ENCODE assay signal across 2 cellular contexts in the genomic region with DNA sequence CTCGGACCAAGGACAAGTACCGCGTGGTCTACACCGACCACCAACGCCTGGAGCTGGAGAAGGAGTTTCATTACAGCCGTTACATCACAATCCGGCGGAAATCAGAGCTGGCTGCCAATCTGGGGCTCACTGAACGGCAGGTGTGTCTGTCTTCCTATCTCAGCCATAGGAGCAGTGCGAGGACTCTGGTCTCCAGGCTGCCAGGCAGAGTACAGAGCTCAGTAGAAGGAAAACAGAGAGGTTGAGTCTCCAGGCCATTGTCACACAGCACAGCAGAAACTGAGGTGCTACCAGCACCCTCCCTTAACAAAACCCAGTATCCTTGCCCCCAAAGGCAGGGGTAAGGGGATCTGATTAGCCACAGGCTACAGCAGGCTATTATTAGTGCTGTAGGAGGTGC.
A peak's percentile ranks its signal among the peaks of the same experiment; 100 is the strongest.
TF ChIP-seq lines count a peak whose summit lies in the region.

No MANE protein-coding gene starts in this region.

TF ChIP-seq in HepG2, 621 proteins besides CTCF, POLR2A, EP300 and RAD21:
- TF ChIP-seq NR1H2 (CRISPR knock-in tag; IDR thresholded peaks at IDR 0.05; ENCODE audit: borderline replicate concordance, low read depth) = no peak
- no peak for TF ChIP-seq ASH2L (IDR thresholded peaks at IDR 0.05; ENCODE audit: insufficient read length, low read depth, low read length)
- no peak for TF ChIP-seq MXD4 (CRISPR knock-in tag; IDR thresholded peaks at IDR 0.05)
- no peak for TF ChIP-seq HOXD1 (CRISPR knock-in tag; IDR thresholded peaks at IDR 0.05)
- no peak for TF ChIP-seq ZNF7 (CRISPR knock-in tag; IDR thresholded peaks at IDR 0.05)
- TF ChIP-seq ZNF333 (CRISPR knock-in tag; IDR thresholded peaks at IDR 0.05; ENCODE audit: borderline replicate concordance) = no peak
- TF ChIP-seq, protein P1, sequence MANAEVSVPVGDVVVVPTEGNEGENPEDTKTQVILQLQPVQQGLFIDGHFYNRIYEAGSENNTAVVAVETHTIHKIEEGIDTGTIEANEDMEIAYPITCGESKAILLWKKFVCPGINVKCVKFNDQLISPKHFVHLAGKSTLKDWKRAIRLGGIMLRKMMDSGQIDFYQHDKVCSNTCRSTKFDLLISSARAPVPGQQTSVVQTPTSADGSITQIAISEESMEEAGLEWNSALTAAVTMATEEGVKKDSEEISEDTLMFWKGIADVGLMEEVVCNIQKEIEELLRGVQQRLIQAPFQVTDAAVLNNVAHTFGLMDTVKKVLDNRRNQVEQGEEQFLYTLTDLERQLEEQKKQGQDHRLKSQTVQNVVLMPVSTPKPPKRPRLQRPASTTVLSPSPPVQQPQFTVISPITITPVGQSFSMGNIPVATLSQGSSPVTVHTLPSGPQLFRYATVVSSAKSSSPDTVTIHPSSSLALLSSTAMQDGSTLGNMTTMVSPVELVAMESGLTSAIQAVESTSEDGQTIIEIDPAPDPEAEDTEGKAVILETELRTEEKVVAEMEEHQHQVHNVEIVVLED (CRISPR knock-in tag; IDR thresholded peaks at IDR 0.05; ENCODE audit: borderline replicate concordance) = no peak
- no peak for TF ChIP-seq ZNF781 (CRISPR knock-in tag; IDR thresholded peaks at IDR 0.05; ENCODE audit: borderline replicate concordance, not compliant biosample characterization)
- TF ChIP-seq, protein P2, sequence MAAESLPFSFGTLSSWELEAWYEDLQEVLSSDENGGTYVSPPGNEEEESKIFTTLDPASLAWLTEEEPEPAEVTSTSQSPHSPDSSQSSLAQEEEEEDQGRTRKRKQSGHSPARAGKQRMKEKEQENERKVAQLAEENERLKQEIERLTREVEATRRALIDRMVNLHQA (CRISPR knock-in tag; IDR thresholded peaks at IDR 0.05) = no peak
- no peak for TF ChIP-seq HNRNPK (IDR thresholded peaks at IDR 0.05; ENCODE audit: low read depth, low read length, poor library complexity, severe bottlenecking)
- TF ChIP-seq ZFP36 (IDR thresholded peaks at IDR 0.05; ENCODE audit: borderline replicate concordance, low read depth, low read length, partially characterized antibody) = peak; percentile 13
- peak; percentile 97 for TF ChIP-seq ZNF768 (CRISPR knock-in tag; IDR thresholded peaks at IDR 0.05)
- no peak for TF ChIP-seq ZNF747 (CRISPR knock-in tag; IDR thresholded peaks at IDR 0.05; ENCODE audit: borderline replicate concordance)
- TF ChIP-seq ZNF225 (CRISPR knock-in tag; IDR thresholded peaks at IDR 0.05) = no peak
- TF ChIP-seq GPN1 (CRISPR knock-in tag; IDR thresholded peaks at IDR 0.05; ENCODE audit: borderline replicate concordance) = no peak
- TF ChIP-seq SOX6 (IDR thresholded peaks at IDR 0.05) = no peak
- no peak for TF ChIP-seq SOX6 (CRISPR knock-in tag; IDR thresholded peaks at IDR 0.05)
- no peak for TF ChIP-seq TOPORS (CRISPR knock-in tag; IDR thresholded peaks at IDR 0.05)

TF ChIP-seq in H1, 55 proteins besides CTCF, POLR2A, EP300 and RAD21:
- peak; percentile 64; the same call in 1 of the 2 replicates for TF ChIP-seq KDM1A (IDR thresholded peaks at IDR 0.05; ENCODE audit: borderline replicate concordance, low read length)
- TF ChIP-seq, protein P3, sequence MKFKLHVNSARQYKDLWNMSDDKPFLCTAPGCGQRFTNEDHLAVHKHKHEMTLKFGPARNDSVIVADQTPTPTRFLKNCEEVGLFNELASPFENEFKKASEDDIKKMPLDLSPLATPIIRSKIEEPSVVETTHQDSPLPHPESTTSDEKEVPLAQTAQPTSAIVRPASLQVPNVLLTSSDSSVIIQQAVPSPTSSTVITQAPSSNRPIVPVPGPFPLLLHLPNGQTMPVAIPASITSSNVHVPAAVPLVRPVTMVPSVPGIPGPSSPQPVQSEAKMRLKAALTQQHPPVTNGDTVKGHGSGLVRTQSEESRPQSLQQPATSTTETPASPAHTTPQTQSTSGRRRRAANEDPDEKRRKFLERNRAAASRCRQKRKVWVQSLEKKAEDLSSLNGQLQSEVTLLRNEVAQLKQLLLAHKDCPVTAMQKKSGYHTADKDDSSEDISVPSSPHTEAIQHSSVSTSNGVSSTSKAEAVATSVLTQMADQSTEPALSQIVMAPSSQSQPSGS (IDR thresholded peaks at IDR 0.05; ENCODE audit: low read length) = no peak
